8 cellular contexts compared by ENCODE assay signal in the genomic region with DNA sequence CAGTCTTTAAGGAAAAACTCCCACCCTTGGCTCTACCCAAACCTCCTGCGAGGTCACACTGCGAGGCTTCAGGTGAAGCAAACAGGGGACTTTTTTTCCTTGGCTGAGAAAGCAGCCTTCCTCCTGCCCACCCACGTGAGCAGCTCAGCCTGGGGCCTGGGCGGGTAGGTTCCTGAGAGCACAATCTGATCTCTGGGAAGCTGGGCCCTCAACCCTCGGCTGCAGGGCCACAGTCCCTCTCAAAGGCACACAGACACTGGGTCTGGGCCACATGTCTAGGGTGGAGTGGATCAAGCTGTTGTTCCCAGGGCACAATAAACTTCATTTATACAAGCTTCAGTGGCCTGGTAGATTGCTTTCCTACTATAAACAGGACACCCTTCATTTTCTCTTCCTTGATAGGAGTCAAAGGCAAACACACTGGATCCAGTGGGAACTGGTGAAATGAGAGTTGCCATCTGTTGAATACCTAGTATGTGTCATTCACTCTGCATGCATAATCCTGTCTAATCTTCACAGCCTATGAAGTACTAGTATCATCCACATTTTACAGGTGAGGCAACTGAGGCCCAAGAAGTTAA. TPM values are rescaled to one million over a fixed set of nuclear protein-coding genes. Genes with fewer than 3 reads are reported as not detected.
A peak's percentile ranks its signal among the peaks of the same experiment; 100 is the strongest.
DNase-seq lines count a peak whose midpoint lies in the region; ATAC-seq and TF ChIP-seq lines count a peak whose summit lies in the region.

No MANE protein-coding gene starts in this region.

- intact Hi-C loops in breast epithelium (cut with DNase I; ENCODE audit: low total_unique reads) = no loop called here

- no peaks in the 10 kb centered on the region for H3K9me3 ChIP-seq in BLaER1 treated with 17β-estradiol and CSF1 and Interleukin-3, amounts not matched to agents 10 nM and 100 nM (replicated peaks in 1 of 11)
- no peaks in the 10 kb centered on the region for H3K9me3 ChIP-seq in breast epithelium

- peak overlapping the region; percentile 71 to 98 (median 95) for H3K9ac ChIP-seq in BLaER1 treated with 17β-estradiol and CSF1 and Interleukin-3, amounts not matched to agents 10 nM and 100 nM

- H4K20me1 ChIP-seq in BLaER1 treated with 17β-estradiol and CSF1 and Interleukin-3, amounts not matched to agents 10 nM and 100 nM = peaks cover 71 to 94% (median 93%) of the 10 kb centered on the region in 11 experiments

- H3K27me3 ChIP-seq in BLaER1 treated with 17β-estradiol and CSF1 and Interleukin-3, amounts not matched to agents 10 nM and 100 nM = no peaks in the 10 kb centered on the region
- H3K27me3 ChIP-seq in breast epithelium = no peaks in the 10 kb centered on the region

- no peak for TF ChIP-seq EP300 in Ishikawa (IDR thresholded peaks at IDR 0.05; ENCODE audit: borderline replicate concordance)

- H3K27ac ChIP-seq in BLaER1 treated with 17β-estradiol and CSF1 and Interleukin-3, amounts not matched to agents 10 nM and 100 nM = peak overlapping the region; percentile 76 to 99 (median 95); a peak in 21 of 22 replicates
- peak overlapping the region; percentile 94 to 96 for H3K27ac ChIP-seq in breast epithelium

- no peak for TF ChIP-seq POLR2A in breast epithelium (IDR thresholded peaks at IDR 0.05)

- no peak for TF ChIP-seq CTCF in breast epithelium (IDR thresholded peaks at IDR 0.05)

- peaks cover 80 to 87% (median 82%) of the 10 kb centered on the region in 10 experiments for H3K4me1 ChIP-seq in BLaER1 treated with 17β-estradiol and CSF1 and Interleukin-3, amounts not matched to agents 10 nM and 100 nM
- peaks cover 46 to 77% of the 10 kb centered on the region in 2 donors for H3K4me1 ChIP-seq in breast epithelium

- peak overlapping the region; percentile 97 to 100 (median 99) for H3K4me2 ChIP-seq in BLaER1 treated with 17β-estradiol and CSF1 and Interleukin-3, amounts not matched to agents 10 nM and 100 nM

- no peak for TF ChIP-seq RAD21 in Ishikawa (IDR thresholded peaks at IDR 0.05; ENCODE audit: low read depth)

- H3K4me3 ChIP-seq in BLaER1 treated with 17β-estradiol and CSF1 and Interleukin-3, amounts not matched to agents 10 nM and 100 nM = peak overlapping the region; percentile 40 to 96 (median 84); a peak in 19 of 20 replicates
- peak overlapping the region in 2 of 3 donors; percentile 26 to 33 for H3K4me3 ChIP-seq in breast epithelium

- peaks cover 0 to 12% (median 3%) of the 10 kb centered on the region in 11 experiments; a peak in 7 of 22 replicates for H3K36me3 ChIP-seq in BLaER1 treated with 17β-estradiol and CSF1 and Interleukin-3, amounts not matched to agents 10 nM and 100 nM
- H3K36me3 ChIP-seq in breast epithelium = no peaks in the 10 kb centered on the region

- DNase-seq in breast epithelium (ENCODE audit: low spot score in 2 of 2) (no peak), midbrain (lab: John Stamatoyannopoulos, UW) (peak; percentile 60), mucosa of gallbladder (ENCODE audit: low spot score) (no peak), NCI-H2107 (lab: John Stamatoyannopoulos, UW) (no peak)

- ATAC-seq in GM19035 (IDR thresholded peaks at IDR 0.05; ENCODE audit: unreplicated experiment) = no peak
- ATAC-seq in HG03354 (IDR thresholded peaks at IDR 0.05; ENCODE audit: poor library complexity, severe bottlenecking, unreplicated experiment) = no peak

TF ChIP-seq in Ishikawa, 13 proteins besides CTCF, POLR2A, EP300 and RAD21:
- TF ChIP-seq YY1 (IDR thresholded peaks at IDR 0.05; ENCODE audit: low read depth) = no peak
- TF ChIP-seq, protein P1, sequence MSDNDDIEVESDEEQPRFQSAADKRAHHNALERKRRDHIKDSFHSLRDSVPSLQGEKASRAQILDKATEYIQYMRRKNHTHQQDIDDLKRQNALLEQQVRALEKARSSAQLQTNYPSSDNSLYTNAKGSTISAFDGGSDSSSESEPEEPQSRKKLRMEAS (IDR thresholded peaks at IDR 0.05) = peak; percentile 47; the same call in 1 of the 2 replicates
- TF ChIP-seq, protein P2, sequence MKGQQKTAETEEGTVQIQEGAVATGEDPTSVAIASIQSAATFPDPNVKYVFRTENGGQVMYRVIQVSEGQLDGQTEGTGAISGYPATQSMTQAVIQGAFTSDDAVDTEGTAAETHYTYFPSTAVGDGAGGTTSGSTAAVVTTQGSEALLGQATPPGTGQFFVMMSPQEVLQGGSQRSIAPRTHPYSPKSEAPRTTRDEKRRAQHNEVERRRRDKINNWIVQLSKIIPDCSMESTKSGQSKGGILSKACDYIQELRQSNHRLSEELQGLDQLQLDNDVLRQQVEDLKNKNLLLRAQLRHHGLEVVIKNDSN (IDR thresholded peaks at IDR 0.05) = peak; percentile 60

RNA-seq across cellular contexts. Expression of a gene that starts 41.3 kb away (rescaled TPM):
- total RNA-seq in breast epithelium (10 to 100 TPM; 12.1 to 19.3 (median 19.2) TPM), mucosa of gallbladder (79.5 TPM)
